26 cellular contexts compared by ENCODE assay signal in genomic region chr6:125323376-125323775, GRCh38.
"Had no signal": no experiment of that assay in that cellular context is flagged by ENCODE, and none has a peak within 500 bp of the region (broad histone marks: within the 10 kb centered on the region; RNA-seq: fewer than 3 reads in every experiment).

No MANE protein-coding gene starts in this region.

- DNase-seq: stimulated activated CD4-positive, alpha-beta T cell treated with anti-CD3 and anti-CD28 coated beads, Interleukin-2, amount 100 ng/mL, for 48 hours; stimulated activated CD4-positive, alpha-beta T cell treated with anti-CD3 and anti-CD28 coated beads, Interleukin-4, amount 100 ng/mL, for 1 hour; stimulated activated CD4-positive, alpha-beta T cell treated with anti-CD3 and anti-CD28 coated beads, Interleukin-4, amount 100 ng/mL, for 24 hours; stimulated activated CD4-positive, alpha-beta T cell treated with anti-CD3 and anti-CD28 coated beads, Interleukin-4, amount 100 ng/mL, for 4 hours; stimulated activated CD8-positive, alpha-beta memory T cell treated with anti-CD3 and anti-CD28 coated beads, Interleukin-4, amount 100 ng/mL, for 48 hours; stimulated activated naive B cell treated with anti-CD40 and anti-IgM and Interleukin-4, amounts not matched to agents 10 μg/mL and 1 μg/mL and 100 μg/mL, for 72 hours; stimulated activated naive CD4-positive, alpha-beta T cell; stimulated activated naive CD4-positive, alpha-beta T cell treated with Interleukin-2 at 50 U/mL for 16 hours; stimulated activated naive CD8-positive, alpha-beta T cell treated with anti-CD3 and anti-CD28 coated beads, Interleukin-15, amount 100 ng/mL, for 72 hours; stimulated activated naive CD8-positive, alpha-beta T cell treated with anti-CD3 and anti-CD28 coated beads, Interleukin-15, Interleukin-2, amounts not matched to agents 100 U/mL and 50 U/mL, for 24 hours; stomach; substantia nigra; testis; thyroid gland; tibial artery; transverse colon; trophoblast cell; upper lobe of left lung; upper lobe of right lung; uterus had no signal

- H3K4me1 ChIP-seq: stomach, suprapubic skin, testis, thyroid gland, tibial nerve, transverse colon, upper lobe of left lung, upper lobe of right lung, uterus, vagina had no signal

- H3K27ac ChIP-seq: stomach, suprapubic skin, testis, thoracic aorta, thyroid gland, tibial artery, tibial nerve, transverse colon, upper lobe of left lung, upper lobe of right lung, uterus, vagina had no signal

- H3K36me3 ChIP-seq: stomach, suprapubic skin, thoracic aorta, thyroid gland, tibial artery, tibial nerve, transverse colon, upper lobe of left lung, upper lobe of right lung, uterus, vagina had no signal

- H3K9me3 ChIP-seq: stomach, suprapubic skin, testis, thoracic aorta, thyroid gland, tibial artery, tibial nerve, transverse colon, upper lobe of left lung, upper lobe of right lung, uterus, vagina had no signal

- ATAC-seq: stimulated activated effector memory CD8-positive, alpha-beta T cell treated with anti-CD3 and anti-CD28 coated beads, Interleukin-12 subunit alpha, Interleukin-12 subunit beta, amount 100 ng/mL, for 72 hours; stimulated activated memory B cell treated with anti-CD40 and anti-IgM and Interleukin-4, amounts not matched to agents 10 μg/mL and 1 μg/mL and 100 μg/mL, for 72 hours; stimulated activated naive B cell treated with anti-CD40 and anti-IgM and Interleukin-4, amounts not matched to agents 10 μg/mL and 1 μg/mL and 100 μg/mL, for 72 hours; stimulated activated naive CD8-positive, alpha-beta T cell treated with anti-CD3 and anti-CD28 coated beads, Interleukin-15, amount 100 ng/mL, for 72 hours; stimulated activated naive CD8-positive, alpha-beta T cell treated with anti-CD3 and anti-CD28 coated beads, Interleukin-15, Interleukin-2, amounts not matched to agents 100 U/mL and 50 U/mL, for 24 hours; upper lobe of right lung had no signal

- H3K4me3 ChIP-seq: stomach, suprapubic skin, testis, thoracic aorta, thyroid gland, tibial artery, tibial nerve, transverse colon, upper lobe of left lung, upper lobe of right lung, uterus, vagina had no signal

- H3K27me3 ChIP-seq: suprapubic skin, testis, thyroid gland, tibial artery, upper lobe of left lung, upper lobe of right lung, uterus, vagina had no signal
